ENCODE assay signal across 17 cellular contexts in genomic region chr3:153330891-153331290, GRCh38.
DNase-seq lines count a peak whose midpoint lies in the region; ATAC-seq, FAIRE-seq and TF ChIP-seq lines count a peak whose summit lies in the region.
"Had no signal": no experiment of that assay in that cellular context is flagged by ENCODE, and none has a peak within 500 bp of the region (broad histone marks: within the 10 kb centered on the region; RNA-seq: fewer than 3 reads in every experiment).

No MANE protein-coding gene starts in this region.

- no peak for FAIRE-seq in bronchial epithelial cell (lab: Jason Lieb, UNC)

- H3K27ac ChIP-seq in GM23248, result no peak overlapping the region

- H3K9me2 ChIP-seq in GM23248 (ENCODE audit: insufficient read depth), result no peaks in the 10 kb centered on the region

- in situ Hi-C loops in GM23248 (cut with MboI), result no loop called here

- H3K9me3 ChIP-seq in GM23248 (ENCODE audit: low read depth), result no peaks in the 10 kb centered on the region
- H3K9me3 ChIP-seq: MG63 had no signal

- no peaks in the 10 kb centered on the region for H3F3A ChIP-seq in GM23248 (ENCODE audit: insufficient read depth)

- ATAC-seq in GM21390 (IDR thresholded peaks at IDR 0.05; ENCODE audit: unreplicated experiment) (no peak), GM21360 (IDR thresholded peaks at IDR 0.05; ENCODE audit: unreplicated experiment) (no peak)

- DNase-seq in AG08396 (ENCODE audit: low spot score), result peak; percentile 8
- peak; percentile 44 for DNase-seq in GM23248
- peak; percentile 30 for DNase-seq in bronchial epithelial cell (ENCODE audit: low read depth)
- DNase-seq in iris pigment epithelial cell (ENCODE audit: low read depth), result peak; percentile 31
- DNase-seq in activated CD4-positive, alpha-beta T cell treated with anti-CD3 and anti-CD28 coated beads for 48 hours, result no peak
- DNase-seq: 8988T, H9, Kasumi-1, MG63, NCI-H1417, NCI-H1694 treated with DMSO at 0.1 percent for 48 hours, NCI-H446 treated with DMSO at 0.1 percent for 48 hours, NCI-H526 treated with DMSO at 0.1 percent for 48 hours, OCI-M1, Right ventricle myocardium superior had no signal

- H3K4me1 ChIP-seq in GM23248 (ENCODE audit: insufficient read depth), result no peaks in the 10 kb centered on the region

- no peaks in the 10 kb centered on the region for H4K20me1 ChIP-seq in GM23248 (ENCODE audit: insufficient read depth)

- no peak overlapping the region for H2AFZ ChIP-seq in GM23248

- no peak overlapping the region for H3K4me3 ChIP-seq in GM23248
- no peak overlapping the region for H3K4me3 ChIP-seq in bronchial epithelial cell (ENCODE audit: low read depth, low read length)
- H3K4me3 ChIP-seq: MG63 had no signal

- H3K4me2 ChIP-seq in GM23248 (ENCODE audit: unreplicated experiment), result no peak overlapping the region

- no peaks in the 10 kb centered on the region for H3K27me3 ChIP-seq in GM23248 (replicated peaks; ENCODE audit: insufficient read depth)
- H3K27me3 ChIP-seq in bronchial epithelial cell (ENCODE audit: control insufficient read depth, insufficient read depth, low read length), result no peaks in the 10 kb centered on the region
- H3K27me3 ChIP-seq: MG63 had no signal

- H3K79me2 ChIP-seq in GM23248 (ENCODE audit: insufficient read depth), result no peaks in the 10 kb centered on the region

- no peak for TF ChIP-seq CTCF in bronchial epithelial cell (IDR thresholded peaks at IDR 0.05; ENCODE audit: insufficient read depth, low read length, severe bottlenecking)

- no peak overlapping the region for H3K9ac ChIP-seq in GM23248

- WGBS in GM23248 (ENCODE audit: low coverage in 1 of 2, low lambda C conversion rate in 2 of 2, missing lambda C conversion rate in 2 of 2), 2 experiments, result 94 to 100% methylated on average over 1 of the region's 1 CpG

- H3K36me3 ChIP-seq in GM23248 (ENCODE audit: low read depth) (no peaks in the 10 kb centered on the region), bronchial epithelial cell (ENCODE audit: control insufficient read depth, insufficient read depth, low read length) (no peaks in the 10 kb centered on the region)
- H3K36me3 ChIP-seq: MG63 had no signal
